Comparison of ENCODE assay signal across 13 cellular contexts in genomic region chr4:54107951-54108740, GRCh38.
A peak's percentile ranks its signal among the peaks of the same experiment; 100 is the strongest.
DNase-seq lines count a peak whose midpoint lies in the region; ATAC-seq and TF ChIP-seq lines count a peak whose summit lies in the region.
"Had no signal": no experiment of that assay in that cellular context is flagged by ENCODE, and none has a peak within 500 bp of the region (broad histone marks: within the 10 kb centered on the region; RNA-seq: fewer than 3 reads in every experiment).

No MANE protein-coding gene starts in this region.

- ATAC-seq in stimulated activated naive CD8-positive, alpha-beta T cell treated with anti-CD3 and anti-CD28 coated beads, Interleukin-15, Interleukin-2, amounts not matched to agents 100 U/mL and 50 U/mL, for 24 hours: no peak
- ATAC-seq in HG02973 (IDR thresholded peaks at IDR 0.05; ENCODE audit: unreplicated experiment) (no peak), GM18873 (IDR thresholded peaks at IDR 0.05; ENCODE audit: low FRiP score, unreplicated experiment) (no peak)

- H3K4me3 ChIP-seq in astrocyte of the spinal cord (ENCODE audit: low read depth, low read length): peak overlapping the region; percentile 8

- DNase-seq in stimulated activated naive CD8-positive, alpha-beta T cell treated with anti-CD3 and anti-CD28 coated beads, Interleukin-15, Interleukin-2, amounts not matched to agents 100 U/mL and 50 U/mL, for 24 hours: no peak
- DNase-seq in astrocyte of the spinal cord (ENCODE audit: low read depth, low spot score): no peak
- peak; percentile 29 for DNase-seq in left kidney (ENCODE audit: low read depth, low spot score)
- DNase-seq in NCI-H1436 treated with DMSO at 0.1 percent for 48 hours (lab: John Stamatoyannopoulos, UW): no peak
- no peak for DNase-seq in NCI-H128 (lab: John Stamatoyannopoulos, UW; ENCODE audit: unreplicated experiment)
- DNase-seq: left colon; NCI-H446; nucleus accumbens; stimulated activated CD4-positive, alpha-beta T cell treated with anti-CD3 and anti-CD28 coated beads, Interleukin-15, amount 100 ng/mL, for 24 hours; stimulated activated CD8-positive, alpha-beta memory T cell treated with anti-CD3 and anti-CD28 coated beads, Interleukin-4, amount 100 ng/mL, for 48 hours had no signal

- H3K9me3 Mint-ChIP-seq in stimulated activated naive CD8-positive, alpha-beta T cell treated with anti-CD3 and anti-CD28 coated beads, Interleukin-15, Interleukin-2, amounts not matched to agents 100 ng/mL and 50 ng/mL, for 24 hours: no peaks in the 10 kb centered on the region

- H3K4me3 Mint-ChIP-seq in stimulated activated naive CD8-positive, alpha-beta T cell treated with anti-CD3 and anti-CD28 coated beads, Interleukin-15, Interleukin-2, amounts not matched to agents 100 ng/mL and 50 ng/mL, for 24 hours: peak overlapping the region; percentile 77

- peak overlapping the region; percentile 12 for H3K27ac Mint-ChIP-seq in stimulated activated naive CD8-positive, alpha-beta T cell treated with anti-CD3 and anti-CD28 coated beads, Interleukin-15, Interleukin-2, amounts not matched to agents 100 ng/mL and 50 ng/mL, for 24 hours

- peaks cover 94% of the 10 kb centered on the region for H3K27me3 Mint-ChIP-seq in stimulated activated naive CD8-positive, alpha-beta T cell treated with anti-CD3 and anti-CD28 coated beads, Interleukin-15, Interleukin-2, amounts not matched to agents 100 ng/mL and 50 ng/mL, for 24 hours

- in situ Hi-C loops in astrocyte of the spinal cord (cut with HindIII; ENCODE audit: low sequenced_read_pairs): no loop called here

- H3K36me3 Mint-ChIP-seq in stimulated activated naive CD8-positive, alpha-beta T cell treated with anti-CD3 and anti-CD28 coated beads, Interleukin-15, Interleukin-2, amounts not matched to agents 100 ng/mL and 50 ng/mL, for 24 hours (ENCODE audit: low read depth): no peaks in the 10 kb centered on the region

- peaks cover 38% of the 10 kb centered on the region for H3K4me1 Mint-ChIP-seq in stimulated activated naive CD8-positive, alpha-beta T cell treated with anti-CD3 and anti-CD28 coated beads, Interleukin-15, Interleukin-2, amounts not matched to agents 100 ng/mL and 50 ng/mL, for 24 hours (ENCODE audit: low read depth)

- TF ChIP-seq CTCF in astrocyte of the spinal cord (IDR thresholded peaks at IDR 0.05; ENCODE audit: low read depth, low read length): peak; percentile 31
